ENCODE assay signal across 1 cellular context in the genomic region with DNA sequence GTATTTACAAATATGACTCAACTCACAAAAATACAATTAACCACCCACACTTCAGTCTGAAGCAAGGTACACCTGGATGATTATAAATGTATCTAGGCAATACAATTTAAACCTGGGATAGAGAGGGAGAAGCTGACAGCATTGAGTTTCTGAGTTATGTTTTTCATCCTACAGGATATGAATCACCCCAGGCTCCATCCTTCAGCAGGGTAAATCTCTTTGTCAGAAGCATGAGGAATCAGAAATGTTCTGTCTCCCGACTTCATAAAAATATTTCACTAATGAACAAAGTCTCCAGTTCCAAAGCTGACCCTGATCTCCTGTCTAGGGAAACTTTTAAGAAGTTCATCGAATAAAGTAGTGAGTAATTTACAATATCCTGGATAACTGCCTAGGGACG.
TF ChIP-seq lines count a peak whose summit lies in the region.

No MANE protein-coding gene starts in this region.

TF ChIP-seq in SK-N-SH treated with all-trans-retinoic acid at 6 μM for 48 hours, 23 proteins besides CTCF, POLR2A, EP300 and RAD21 (continued from another document):
- no peak for TF ChIP-seq POU6F1 (CRISPR knock-in tag; IDR thresholded peaks at IDR 0.05; ENCODE audit: borderline replicate concordance, low read depth)
